ENCODE assay signal across 8 cellular contexts in the genomic region with DNA sequence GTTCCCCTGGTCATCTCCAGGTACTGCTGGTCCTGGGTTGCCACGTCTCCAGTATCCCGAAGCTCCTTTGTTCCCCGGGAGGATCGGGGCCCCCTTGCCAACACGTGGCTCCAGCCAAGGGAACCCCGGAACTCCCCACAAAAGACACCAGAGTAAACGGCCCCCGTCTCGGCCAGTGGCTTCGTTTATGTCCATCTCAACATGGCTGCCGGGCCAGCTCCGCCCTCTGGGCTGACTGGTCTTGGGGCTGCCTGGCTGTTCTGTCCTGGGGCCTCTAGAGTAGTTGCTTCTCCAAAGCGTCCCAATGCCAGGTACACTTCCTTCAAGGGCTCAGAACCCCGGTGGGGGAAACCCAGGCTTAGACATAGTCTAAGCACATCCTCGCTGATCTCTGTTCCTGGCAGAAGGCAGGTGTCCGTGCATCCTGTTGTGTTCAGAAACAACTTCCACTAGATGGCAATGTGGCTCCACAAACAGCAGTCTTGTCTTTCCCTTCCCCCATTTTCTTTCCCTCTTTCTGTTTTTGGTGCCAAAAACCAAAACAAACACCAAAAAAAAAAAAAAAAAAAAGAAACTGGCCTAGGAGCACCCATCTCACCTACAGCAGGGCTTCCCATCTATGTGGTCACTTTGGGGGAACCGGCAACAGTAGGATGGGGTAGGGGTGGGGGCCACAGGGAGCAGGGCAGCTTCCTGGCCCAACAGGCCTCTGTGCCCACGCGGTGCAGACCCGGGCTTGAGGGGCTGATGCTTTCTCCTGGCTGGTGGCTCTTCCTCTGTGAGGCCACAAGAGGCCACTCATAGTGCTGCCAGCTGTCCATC. TPM values are rescaled to one million over a fixed set of nuclear protein-coding genes. Genes with fewer than 3 reads are reported as not detected.
DNase-seq lines count a peak whose midpoint lies in the region; ATAC-seq, FAIRE-seq and TF ChIP-seq lines count a peak whose summit lies in the region.

No MANE protein-coding gene starts in this region.

- TF ChIP-seq POLR2A in GM18951 (IDR thresholded peaks at IDR 0.05; ENCODE audit: extremely low read depth, insufficient read depth, insufficient read length) = peak; percentile 14

- in situ Hi-C loops in GM18951 (cut with MboI; ENCODE audit: low sequenced_read_pairs, unreplicated experiment) = no loop called here

- peak; percentile 9 for FAIRE-seq in A204.1 (lab: Jason Lieb, UNC)

- peak overlapping the region; percentile 91 for H3K27ac ChIP-seq in WERI-Rb-1
- H3K27ac ChIP-seq in cingulate gyrus (ENCODE audit: low read depth, low read length) = peak overlapping the region; percentile 94
- H3K27ac ChIP-seq in lower lobe of right lung = peak overlapping the region; percentile 18

- DNase-seq in WERI-Rb-1 (peak; percentile 72), lower lobe of right lung (no peak), NOMO-1 (lab: John Stamatoyannopoulos, UW; ENCODE audit: unreplicated experiment in 2 of 2) (no peak)
- DNase-seq in stimulated activated CD8-positive, alpha-beta memory T cell treated with anti-CD3 and anti-CD28 coated beads, Interleukin-4, amount 100 ng/mL, for 24 hours (ENCODE audit: low read depth) = peak; percentile 52

- intact Hi-C loops in lower lobe of right lung (cut with DNase I) = no loop called here

- no peaks in the 10 kb centered on the region for H3K9me3 ChIP-seq in WERI-Rb-1 (ENCODE audit: severe bottlenecking)
- H3K9me3 ChIP-seq in lower lobe of right lung = no peaks in the 10 kb centered on the region

- ATAC-seq in HG03159 (IDR thresholded peaks at IDR 0.05; ENCODE audit: unreplicated experiment) (peak; percentile 48), lower lobe of right lung (peak; percentile 49 to 65)

- peaks cover 19% of the 10 kb centered on the region for H3K4me1 ChIP-seq in lower lobe of right lung

- H3K4me3 ChIP-seq in WERI-Rb-1 (ENCODE audit: low read depth, low read length) (peak overlapping the region; percentile 64), lower lobe of right lung (peak overlapping the region; percentile 2)

- H3K36me3 ChIP-seq in WERI-Rb-1 = peaks cover 8% of the 10 kb centered on the region; the same call in 1 of the 2 replicates
- no peaks in the 10 kb centered on the region for H3K36me3 ChIP-seq in lower lobe of right lung

- no peaks in the 10 kb centered on the region for H3K27me3 ChIP-seq in WERI-Rb-1 (ENCODE audit: insufficient read depth, low read depth, severe bottlenecking)
- H3K27me3 ChIP-seq in lower lobe of right lung (ENCODE audit: low read depth) = no peaks in the 10 kb centered on the region

- TF ChIP-seq CTCF in WERI-Rb-1 (IDR thresholded peaks at IDR 0.05; ENCODE audit: low read depth, low read length) (peak; percentile 77), lower lobe of right lung (IDR thresholded peaks at IDR 0.05) (peak; percentile 40)

RNA-seq across cellular contexts. Expression of a gene that starts 35.3 kb away (rescaled TPM):
- total RNA-seq in lower lobe of right lung = 37.5 TPM

Comparison
In these comparisons a context has a peak if more than half of its experiments do, and no peak if none do; other contexts are left out.
1. DNase-seq: peak in WERI-Rb-1 (single experiment) and stimulated activated CD8-positive, alpha-beta memory T cell treated with anti-CD3 and anti-CD28 coated beads, Interleukin-4, amount 100 ng/mL, for 24 hours (single experiment); none in lower lobe of right lung (single experiment) and NOMO-1 (0 of 2).
2. H3K27ac ChIP-seq: peak in every context shown above with its lines; median percentile 94 in cingulate gyrus; 91 in WERI-Rb-1; 18 in lower lobe of right lung.